In the genomic region with DNA sequence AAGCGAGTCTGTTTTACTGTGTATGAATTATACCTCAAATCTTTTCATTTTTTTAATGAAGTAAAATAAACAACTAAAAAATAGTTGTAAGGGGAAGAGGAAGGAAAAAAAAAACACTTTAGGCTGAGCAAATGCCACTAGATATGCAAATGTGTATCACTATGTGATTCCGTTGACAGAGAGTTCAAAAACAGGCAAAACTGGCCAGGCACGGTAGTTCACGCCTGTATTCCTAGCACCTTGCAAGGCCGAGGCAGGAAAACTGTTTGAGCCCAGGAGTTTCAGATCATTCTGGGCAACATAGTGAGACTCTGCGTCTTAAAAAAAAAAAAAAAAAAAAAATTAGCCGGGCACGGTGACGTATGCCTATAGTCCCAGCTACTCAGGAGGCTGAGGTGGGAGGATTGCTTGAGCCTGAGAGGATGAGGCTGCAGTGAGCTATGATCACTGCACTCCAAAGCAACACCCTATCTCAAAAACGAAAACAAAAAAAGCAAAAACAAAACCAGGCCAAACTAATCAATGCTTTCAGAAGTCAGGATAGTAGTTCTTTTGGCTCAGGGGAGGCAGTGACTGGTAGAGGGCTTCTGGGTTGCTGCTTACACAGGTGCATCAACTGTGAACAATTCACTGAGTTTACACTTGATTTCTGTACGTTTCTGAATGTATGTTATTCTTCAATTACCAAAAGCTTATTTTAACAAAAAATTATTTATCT, we compare ENCODE assay signal across 11 cellular contexts. TPM values are rescaled to one million over a fixed set of nuclear protein-coding genes. Genes with fewer than 3 reads are reported as not detected.
A peak's percentile ranks its signal among the peaks of the same experiment; 100 is the strongest.
DNase-seq lines count a peak whose midpoint lies in the region; ATAC-seq and TF ChIP-seq lines count a peak whose summit lies in the region.
"Had no signal": no experiment of that assay in that cellular context is flagged by ENCODE, and none has a peak within 500 bp of the region (broad histone marks: within the 10 kb centered on the region; RNA-seq: fewer than 3 reads in every experiment).

No MANE protein-coding gene starts in this region.

- H3K27me3 Mint-ChIP-seq in nephron progenitor cell (ENCODE audit: low read depth, poor library complexity), result no peaks in the 10 kb centered on the region
- H3K27me3 Mint-ChIP-seq: CD4-positive, alpha-beta memory T cell had no signal

- intact Hi-C loops in body of pancreas (cut with DNase I), result no loop called here

- no peaks in the 10 kb centered on the region for H3K9me3 Mint-ChIP-seq in nephron progenitor cell
- H3K9me3 Mint-ChIP-seq: CD4-positive, alpha-beta memory T cell had no signal

- ATAC-seq in HG02885 (IDR thresholded peaks at IDR 0.05; ENCODE audit: poor library complexity, unreplicated experiment), result peak; percentile 59
- no peak for ATAC-seq in body of pancreas

- H3K9me3 ChIP-seq in BLaER1 (no peaks in the 10 kb centered on the region), WERI-Rb-1 (ENCODE audit: severe bottlenecking) (no peaks in the 10 kb centered on the region), body of pancreas (no peaks in the 10 kb centered on the region)

- H3K27ac ChIP-seq in BLaER1 (no peak overlapping the region), WERI-Rb-1 (peak overlapping the region; percentile 78), body of pancreas (no peak overlapping the region)

- H3K36me3 Mint-ChIP-seq in nephron progenitor cell (ENCODE audit: low read depth), result peaks cover 37% of the 10 kb centered on the region

- 52 to 61% methylated on average over 11 of the region's 11 CpGs for WGBS in body of pancreas, 2 donors

- peaks cover 81% of the 10 kb centered on the region for H4K20me1 ChIP-seq in BLaER1

- H3K4me1 ChIP-seq in BLaER1 (peaks cover 52% of the 10 kb centered on the region), body of pancreas (peaks cover 5% of the 10 kb centered on the region)

- no peak for DNase-seq in WERI-Rb-1
- no peak for DNase-seq in nephron progenitor cell
- no peak for DNase-seq in body of pancreas
- DNase-seq in NCI-H69 (lab: John Stamatoyannopoulos, UW), result no peak
- no peak for DNase-seq in NCI-H1930 (lab: John Stamatoyannopoulos, UW)
- DNase-seq: activated T-cell treated with anti-CD3 and anti-CD28 coated beads, Interleukin-2, amount 50 U/mL, for 48 hours; CD4-positive, alpha-beta memory T cell; NCI-H2029 had no signal

- peak; percentile 21 for TF ChIP-seq POLR2A in GM19099 (IDR thresholded peaks at IDR 0.05; ENCODE audit: extremely low read depth, insufficient read length, low read depth)
- TF ChIP-seq POLR2A in body of pancreas (IDR thresholded peaks at IDR 0.05), result no peak

- H3K36me3 ChIP-seq in BLaER1 (peaks cover 43% of the 10 kb centered on the region), WERI-Rb-1 (peaks cover 44% of the 10 kb centered on the region), body of pancreas (replicated peaks in 1 of 2; ENCODE audit: insufficient read depth in 1 of 2, low read depth in 2 of 2) (no peaks in the 10 kb centered on the region)

- TF ChIP-seq CTCF in WERI-Rb-1 (IDR thresholded peaks at IDR 0.05; ENCODE audit: low read depth, low read length) (no peak), nephron progenitor cell (IDR thresholded peaks at IDR 0.05) (no peak), body of pancreas (IDR thresholded peaks at IDR 0.05) (no peak)

- no peak overlapping the region for H3K4me3 ChIP-seq in BLaER1
- no peak overlapping the region for H3K4me3 ChIP-seq in WERI-Rb-1 (ENCODE audit: low read depth, low read length)
- H3K4me3 ChIP-seq in body of pancreas, result no peak overlapping the region

- H3K27ac Mint-ChIP-seq in nephron progenitor cell, result no peak overlapping the region

- H3K4me1 Mint-ChIP-seq in nephron progenitor cell, result peaks cover 22% of the 10 kb centered on the region

- no peaks in the 10 kb centered on the region for H3K27me3 ChIP-seq in BLaER1
- no peaks in the 10 kb centered on the region for H3K27me3 ChIP-seq in WERI-Rb-1 (ENCODE audit: insufficient read depth, low read depth, severe bottlenecking)
- H3K27me3 ChIP-seq in body of pancreas, result no peaks in the 10 kb centered on the region

- peak overlapping the region; percentile 68 for H3K4me2 ChIP-seq in BLaER1

- H3K9ac ChIP-seq in BLaER1, result 0 out of 2 replicates have a peak overlapping the region, but pooled peaks have one; percentile 15

- H3K4me3 Mint-ChIP-seq in nephron progenitor cell, result no peak overlapping the region

RNA-seq across cellular contexts. Expression of a gene that starts 7.4 kb away (rescaled TPM):
- total RNA-seq in body of pancreas, result 10 to 100 TPM in 1 of 2 donors, 1 to 10 TPM in 1; 9.1 to 11.5 TPM

RNA-seq across cellular contexts. Expression of a gene that starts 32.3 kb away (rescaled TPM):
- total RNA-seq in body of pancreas, result 10 to 100 TPM; 13.7 to 21.4 TPM

RNA-seq across cellular contexts. Expression of a gene that starts 35.4 kb away (rescaled TPM):
- 10 to 100 TPM in 1 of 2 donors, 1 to 10 TPM in 1; 8.3 to 10.5 TPM for total RNA-seq in body of pancreas

RNA-seq across cellular contexts. Expression of a gene that starts 51.9 kb away (rescaled TPM):
- 10 to 100 TPM; 42.8 to 85.0 TPM for total RNA-seq in body of pancreas

RNA-seq across cellular contexts. Expression of a gene that starts 54.6 kb away (rescaled TPM):
- total RNA-seq in body of pancreas, result 10 to 100 TPM; 13.8 to 14.5 TPM
